ENCODE assay signal across 21 cellular contexts in genomic region chr17:58086953-58087352, GRCh38. TPM values are rescaled to one million over a fixed set of nuclear protein-coding genes. Genes with fewer than 3 reads are reported as not detected.
DNase-seq lines count a peak whose midpoint lies in the region; ATAC-seq, FAIRE-seq and TF ChIP-seq lines count a peak whose summit lies in the region.
"Had no signal": no experiment of that assay in that cellular context is flagged by ENCODE, and none has a peak within 500 bp of the region (broad histone marks: within the 10 kb centered on the region; RNA-seq: fewer than 3 reads in every experiment).

No MANE protein-coding gene starts in this region.

- H3K9me2 ChIP-seq in SK-N-SH (no peaks in the 10 kb centered on the region), neural cell (ENCODE audit: insufficient read depth, low read length) (no peaks in the 10 kb centered on the region)

- H2BK12ac ChIP-seq in H9 (ENCODE audit: insufficient read length, low read depth, low read length), result no peak overlapping the region
- no peak overlapping the region for H2BK12ac ChIP-seq in H1 (ENCODE audit: low read depth, low read length)

- H3K27ac ChIP-seq in SK-N-SH (ENCODE audit: low read depth in 2 of 2, low read length in 1 of 2), result no peak overlapping the region
- no peak overlapping the region for H3K27ac ChIP-seq in H9 (ENCODE audit: insufficient read length, low read depth, low read length)
- H3K27ac ChIP-seq in H1 (ENCODE audit: low read depth, low read length), result no peak overlapping the region
- H3K27ac ChIP-seq in neural cell (ENCODE audit: low read length), result no peak overlapping the region
- H3K27ac ChIP-seq: 22Rv1, esophagus squamous epithelium, PC-9, psoas muscle, stomach had no signal

- FAIRE-seq in H1 (lab: Jason Lieb, UNC), result no peak

- H4K5ac ChIP-seq in H9 (ENCODE audit: insufficient read length, low read depth, low read length) (no peak overlapping the region), H1 (ENCODE audit: insufficient read length, low read depth, low read length) (no peak overlapping the region)

- H3K4me3 ChIP-seq in SK-N-SH (ENCODE audit: low read depth in 2 of 2, low read length in 1 of 2), result no peak overlapping the region
- H3K4me3 ChIP-seq in H1 (ENCODE audit: extremely low read depth in 1 of 4, insufficient read depth in 2 of 4, low read depth in 3 of 4, low read length in 4 of 4), result no peak overlapping the region
- peak overlapping the region; percentile 97 for H3K4me3 ChIP-seq in neural cell (ENCODE audit: low read length)
- H3K4me3 ChIP-seq: esophagus squamous epithelium, PC-9, psoas muscle, smooth muscle cell, stomach had no signal

- TF ChIP-seq RAD21 in SK-N-SH (IDR thresholded peaks at IDR 0.05; ENCODE audit: low read length) (no peak), H1 (IDR thresholded peaks at IDR 0.05 in 1 of 2, conservative IDR thresholded peaks at IDR 0.05 in 1 of 2; ENCODE audit: low read depth in 2 of 2, low read length in 2 of 2) (no peak), neural cell (conservative IDR thresholded peaks at IDR 0.05) (no peak)

- no peak overlapping the region for H3K56ac ChIP-seq in H9 (ENCODE audit: insufficient read length, low read depth, low read length)
- H3K56ac ChIP-seq in H1 (replicated peaks; ENCODE audit: insufficient read length, low read depth, low read length), result no peak overlapping the region

- H3K27me3 ChIP-seq in SK-N-SH (ENCODE audit: insufficient read depth) (no peaks in the 10 kb centered on the region), H9 (ENCODE audit: insufficient read depth, low read length) (no peaks in the 10 kb centered on the region), H1 (replicated peaks in 1 of 4; ENCODE audit: control insufficient read depth in 3 of 4, extremely low read depth in 1 of 4, insufficient read depth in 3 of 4, low read length in 3 of 4) (no peaks in the 10 kb centered on the region), neural cell (ENCODE audit: insufficient read depth, low read depth, low read length) (no peaks in the 10 kb centered on the region)
- H3K27me3 ChIP-seq: esophagus squamous epithelium, stomach had no signal

- H2BK5ac ChIP-seq in H9 (ENCODE audit: insufficient read length, low read length), result no peak overlapping the region
- H2BK5ac ChIP-seq in H1 (ENCODE audit: low read depth, low read length), result no peak overlapping the region; the same call in 1 of the 2 replicates

- no peak for TF ChIP-seq CTCF in SK-N-SH (IDR thresholded peaks at IDR 0.05)
- TF ChIP-seq CTCF in H9 (conservative IDR thresholded peaks at IDR 0.05), result no peak
- no peak for TF ChIP-seq CTCF in H1 (IDR thresholded peaks at IDR 0.05; ENCODE audit: control extremely low read depth in 1 of 3, insufficient read depth in 1 of 3, low read depth in 1 of 3, low read length in 3 of 3)
- no peak for TF ChIP-seq CTCF in neural cell (IDR thresholded peaks at IDR 0.05; ENCODE audit: poor library complexity, severe bottlenecking)

- DNase-seq in SK-N-SH (no peak), H9 (peak; percentile 25), H1 (ENCODE audit: low read depth in 1 of 2, low spot score in 2 of 2) (peak in 1 of 2 experiments; percentile 28), NCI-H187 treated with DMSO at 0.1 percent for 48 hours (lab: John Stamatoyannopoulos, UW) (no peak), NOMO-1 treated with DMSO at 0.1 percent for 48 hours (lab: John Stamatoyannopoulos, UW; ENCODE audit: unreplicated experiment) (no peak)
- DNase-seq: activated gamma-delta T cell; aorta; esophagus squamous epithelium; NCI-H1436; NCI-H748 treated with DMSO at 0.1 percent for 48 hours; PC-9; psoas muscle; stimulated activated CD4-positive, alpha-beta T cell treated with anti-CD3 and anti-CD28 coated beads, Interleukin-4, amount 100 ng/mL, for 1 hour; stomach; T-helper 2 cell had no signal

- peaks cover 18 to 35% of the 10 kb centered on the region in 2 experiments for H3K4me1 ChIP-seq in SK-N-SH (ENCODE audit: control insufficient read depth in 1 of 2, insufficient read depth in 2 of 2, low read depth in 1 of 2, low read length in 1 of 2)
- H3K4me1 ChIP-seq in H9 (ENCODE audit: insufficient read depth, low read length), result peaks cover 3% of the 10 kb centered on the region; the same call in 1 of the 2 replicates
- peaks cover 6 to 16% (median 11%) of the 10 kb centered on the region in 4 experiments for H3K4me1 ChIP-seq in H1 (replicated peaks in 1 of 4; ENCODE audit: control insufficient read depth in 3 of 4, insufficient read depth in 4 of 4, low read length in 3 of 4)

- H3K9me3 Mint-ChIP-seq in H9, result no peaks in the 10 kb centered on the region; a peak in 1 of 5 replicates
- H3K9me3 Mint-ChIP-seq: central memory CD8-positive, alpha-beta T cell had no signal

- H2AFZ ChIP-seq in SK-N-SH (ENCODE audit: low read depth) (no peak overlapping the region), H9 (ENCODE audit: low read length) (no peak overlapping the region), H1 (ENCODE audit: low read length) (no peak overlapping the region), neural cell (ENCODE audit: low read depth, low read length) (no peak overlapping the region)
- H2AFZ ChIP-seq: PC-9 had no signal

- H4K8ac ChIP-seq in H9 (replicated peaks; ENCODE audit: insufficient read length, low read depth, low read length) (no peak overlapping the region), H1 (ENCODE audit: extremely low read depth, insufficient read depth, low read length) (peak overlapping the region; percentile 54; the same call in 1 of the 2 replicates)

- H3K18ac ChIP-seq in H9 (ENCODE audit: insufficient read length, low read depth, low read length) (no peak overlapping the region), H1 (ENCODE audit: extremely low read depth, low read length) (no peak overlapping the region)

- no peak overlapping the region for H2BK120ac ChIP-seq in H9 (ENCODE audit: low read depth, low read length, poor library complexity, severe bottlenecking)
- no peak overlapping the region for H2BK120ac ChIP-seq in H1 (replicated peaks; ENCODE audit: low read depth, low read length)

- no peak overlapping the region for H2BK15ac ChIP-seq in H9 (ENCODE audit: low read depth, low read length)
- no peak overlapping the region for H2BK15ac ChIP-seq in H1 (ENCODE audit: low read length)

- TF ChIP-seq POLR2A in H1 (IDR thresholded peaks at IDR 0.05; ENCODE audit: control extremely low read depth in 1 of 2, low read depth in 2 of 2, low read length in 2 of 2), result no peak

- peaks cover 32 to 34% of the 10 kb centered on the region in 2 experiments for H3K4me1 Mint-ChIP-seq in H9

- H3K79me1 ChIP-seq in H9 (ENCODE audit: insufficient read depth, low read depth, low read length, poor library complexity, severe bottlenecking) (peaks cover 6% of the 10 kb centered on the region), H1 (ENCODE audit: low read depth, low read length) (peaks cover 27% of the 10 kb centered on the region)

- H3K23me2 ChIP-seq in H9 (ENCODE audit: insufficient read length, low read depth, low read length, poor library complexity, severe bottlenecking) (peaks cover 3% of the 10 kb centered on the region), H1 (ENCODE audit: low read depth, low read length) (peaks cover 8% of the 10 kb centered on the region)

- CTCF ChIA-PET in SK-N-SH (lab: Yijun Ruan, JAX) (interaction anchor here (0.8 to 5.5 kb wide), 8 partner anchors 9 to 218 kb away, joined by 3 to 26 read pairs (median 4); no protein-coding TSS in a partner anchor), H1 (lab: Charles Lee; ENCODE audit: partially characterized antibody) (interaction anchor here (0.9 to 3.7 kb wide), 5 partner anchors 10 to 101 kb away, joined by 3 to 23 read pairs (median 3); no protein-coding TSS in a partner anchor)

- ATAC-seq in SK-N-SH treated with all-trans-retinoic acid at 6 μM for 48 hours, result no peak
- ATAC-seq in GM19035 (IDR thresholded peaks at IDR 0.05; ENCODE audit: unreplicated experiment), result no peak
- ATAC-seq: psoas muscle had no signal

- H3K14ac ChIP-seq in H9 (ENCODE audit: insufficient read depth, low read length) (no peak overlapping the region), H1 (ENCODE audit: insufficient read length) (no peak overlapping the region)

- H3K27ac Mint-ChIP-seq in H9, result peak overlapping the region in 2 of 3 experiments; percentile 9 to 16; a peak in 2 of 7 replicates

- H3K23ac ChIP-seq in H9 (ENCODE audit: insufficient read length, low read depth, low read length) (no peak overlapping the region), H1 (ENCODE audit: insufficient read length) (peak overlapping the region; percentile 2)

- POLR2A ChIA-PET in SK-N-SH (lab: Yijun Ruan, JAX) (interaction anchor here (1.1 kb wide), 2 partner anchors 80 to 88 kb away, joined by 3 to 5 read pairs; partner anchors contain the start of gene SRSF1), H1 (lab: Charles Lee; ENCODE audit: partially characterized antibody) (interaction anchor here (0.7 to 16.6 kb wide), 8 partner anchors 10 to 213 kb away, joined by 3 to 292 read pairs (median 3); partner anchors contain the start of gene SRSF1)

- H3F3A ChIP-seq in SK-N-SH (replicated peaks; ENCODE audit: insufficient read depth) (no peaks in the 10 kb centered on the region), neural cell (ENCODE audit: insufficient read depth, low read length, poor library complexity, severe bottlenecking) (no peaks in the 10 kb centered on the region)

- H3K9me3 ChIP-seq in SK-N-SH (no peaks in the 10 kb centered on the region), H9 (ENCODE audit: control insufficient read depth, low read depth, low read length) (no peaks in the 10 kb centered on the region), H1 (ENCODE audit: insufficient read depth in 2 of 2, low read depth in 1 of 2, low read length in 1 of 2) (no peaks in the 10 kb centered on the region), neural cell (ENCODE audit: low read length) (no peaks in the 10 kb centered on the region)
- H3K9me3 ChIP-seq: esophagus squamous epithelium, psoas muscle, stomach had no signal

- H3K9ac ChIP-seq in SK-N-SH (no peak overlapping the region), H9 (ENCODE audit: extremely low read depth, insufficient read length, low read length) (no peak overlapping the region), H1 (replicated peaks in 1 of 4; ENCODE audit: extremely low read depth in 1 of 4, low read depth in 3 of 4, low read length in 3 of 4) (no peak overlapping the region), neural cell (ENCODE audit: low read length) (no peak overlapping the region)

- H2AK5ac ChIP-seq in H9 (ENCODE audit: insufficient read length, low read length) (no peak overlapping the region), H1 (ENCODE audit: low read depth, low read length) (no peak overlapping the region)

- H3K27me3 Mint-ChIP-seq in H9 (ENCODE audit: low read depth), result no peaks in the 10 kb centered on the region
- H3K27me3 Mint-ChIP-seq: central memory CD8-positive, alpha-beta T cell had no signal

- H3K36me3 ChIP-seq in SK-N-SH (replicated peaks in 1 of 2; ENCODE audit: control insufficient read depth in 1 of 2, insufficient read depth in 2 of 2, low read length in 1 of 2) (peaks cover 66 to 67% of the 10 kb centered on the region in 2 experiments), H1 (ENCODE audit: control insufficient read depth in 2 of 4, insufficient read depth in 4 of 4, low read length in 3 of 4) (peaks cover 20 to 69% (median 40%) of the 10 kb centered on the region in 4 experiments), neural cell (ENCODE audit: insufficient read depth, low read length) (peaks cover 8% of the 10 kb centered on the region)

- H3K79me2 ChIP-seq in SK-N-SH (ENCODE audit: insufficient read depth) (peaks cover 71% of the 10 kb centered on the region), H9 (ENCODE audit: insufficient read depth, low read length) (peaks cover 37% of the 10 kb centered on the region; the same call in 1 of the 2 replicates), H1 (ENCODE audit: control insufficient read depth in 1 of 2, insufficient read depth in 2 of 2, low read length in 2 of 2) (peaks cover 46 to 74% of the 10 kb centered on the region in 2 experiments), neural cell (replicated peaks; ENCODE audit: insufficient read depth, low read length) (peaks cover 71% of the 10 kb centered on the region)

- TF ChIP-seq EP300 in SK-N-SH (IDR thresholded peaks at IDR 0.05; ENCODE audit: borderline replicate concordance in 1 of 2, low read depth in 1 of 2, low read length in 1 of 2), result no peak
- no peak for TF ChIP-seq EP300 in H1 (IDR thresholded peaks at IDR 0.05; ENCODE audit: borderline replicate concordance in 1 of 2, low read depth in 2 of 2, low read length in 2 of 2)
- no peak for TF ChIP-seq EP300 in neural cell (conservative IDR thresholded peaks at IDR 0.05; ENCODE audit: poor library complexity, severe bottlenecking)

- H3K4ac ChIP-seq in H9 (ENCODE audit: low read depth, low read length), result no peak overlapping the region
- H3K4ac ChIP-seq in H1 (replicated peaks; ENCODE audit: insufficient read length, low read depth, low read length), result no peak overlapping the region

- peak overlapping the region; percentile 99; the same call in 1 of the 2 replicates for H3K4me2 ChIP-seq in SK-N-SH
- H3K4me2 ChIP-seq in H9 (ENCODE audit: insufficient read depth, insufficient read length, low read length), result no peak overlapping the region
- H3K4me2 ChIP-seq in H1 (ENCODE audit: insufficient read depth in 1 of 2, low read depth in 2 of 2, low read length in 2 of 2), result no peak overlapping the region
- H3K4me2 ChIP-seq in neural cell (ENCODE audit: low read length), result peak overlapping the region; percentile 99
- H3K4me2 ChIP-seq: PC-9, smooth muscle cell had no signal

- H3T11ph ChIP-seq in H9 (ENCODE audit: low read length), result no peak overlapping the region

- H2BK20ac ChIP-seq in H9 (ENCODE audit: low read depth, low read length, poor library complexity, severe bottlenecking) (no peak overlapping the region), H1 (ENCODE audit: low read length) (no peak overlapping the region)

- H4K20me1 ChIP-seq in SK-N-SH (ENCODE audit: insufficient read depth) (peaks cover 84% of the 10 kb centered on the region), H9 (ENCODE audit: control insufficient read depth, insufficient read depth, insufficient read length) (peaks cover 3% of the 10 kb centered on the region), H1 (replicated peaks in 1 of 2; ENCODE audit: control insufficient read depth in 1 of 2, insufficient read depth in 2 of 2, low read length in 2 of 2) (peaks cover 46 to 61% of the 10 kb centered on the region in 2 experiments), neural cell (ENCODE audit: insufficient read depth) (peaks cover 83% of the 10 kb centered on the region)

- H3K36me3 Mint-ChIP-seq in H9 (ENCODE audit: insufficient read depth in 1 of 3, low read depth in 3 of 3), result peaks cover 41 to 73% (median 67%) of the 10 kb centered on the region in 3 experiments; a peak in 6 of 7 replicates

- WGBS in SK-N-SH (ENCODE audit: low lambda C conversion rate), result 91% methylated on average over 8 of the region's 8 CpGs
- no CpG with 5 or more reads among the region's 8 CpGs for WGBS in H9 (ENCODE audit: extremely low coverage, insufficient read length, low lambda C conversion rate)
- 89% methylated on average over 8 of the region's 8 CpGs; no CpG with 5 or more reads in 1 of the 2 experiments for WGBS in H1 (ENCODE audit: extremely low coverage in 1 of 2, insufficient coverage in 1 of 2, insufficient read length in 1 of 2, insufficient replicate concordance in 2 of 2, low coverage in 1 of 2, low lambda C conversion rate in 2 of 2, missing lambda C conversion rate in 1 of 2), 2 experiments

- no peak overlapping the region; a peak in 1 of 5 replicates for H3K4me3 Mint-ChIP-seq in H9
- H3K4me3 Mint-ChIP-seq: central memory CD8-positive, alpha-beta T cell had no signal

- H4K91ac ChIP-seq in H9 (ENCODE audit: insufficient read length, low read depth, low read length), result no peak overlapping the region
- no peak overlapping the region for H4K91ac ChIP-seq in H1 (replicated peaks; ENCODE audit: insufficient read length, low read length)

RNA-seq across cellular contexts. Expression of gene DYNLL2, which starts 3.7 kb away (rescaled TPM):
- polyA plus RNA-seq in SK-N-SH (2012; rRNA removed) (27.0 and 27.4 TPM in 2 replicates), H1 (2011; rRNA removed) (19.8 and 21.6 TPM in 2 replicates), neural cell (66.7 and 72.0 TPM in 2 replicates)
- 29.3 TPM in 2 replicates for polyA plus RNA-seq in SK-N-SH (2012; cell fraction: cytosol; rRNA removed)
- polyA plus RNA-seq in SK-N-SH (2012; cell fraction: nucleus; rRNA removed), result 17.1 and 23.7 TPM in 2 replicates
- 38.7 and 39.3 TPM in 2 replicates for total RNA-seq in H9 (2021)
- 49.7 and 52.7 TPM in 2 replicates for total RNA-seq in H1 (2021; fragmentation: NEBNext Ultra II Directional; extraction: Animal tissue kit (Norgen Biotek cat#: 25700))
- 24.8 TPM for polyA plus RNA-seq in H1 (2011; cell fraction: cytosol; rRNA removed)
- 13.0 TPM for polyA plus RNA-seq in H1 (2011; cell fraction: nucleus; rRNA removed)
- polyA plus RNA-seq in H1 (2012, experiment 1 of 2), result 55.1 to 71.7 TPM (median 59.8 TPM) in 4 replicates
- 23.3 TPM for polyA plus RNA-seq in H1 (2012, experiment 2 of 2)
- 20.9 TPM for polyA plus RNA-seq in H1 (2013, experiment 1 of 2)
- polyA plus RNA-seq in H1 (2013, experiment 2 of 2), result 21.2 TPM
- 32.7 and 36.5 TPM in 2 replicates for polyA minus RNA-seq in H1 (2011; rRNA and poly(A)+ RNA removed)
- polyA minus RNA-seq in H1 (2011; cell fraction: cytosol; rRNA and poly(A)+ RNA removed), result 18.9 TPM
- polyA minus RNA-seq in H1 (2011; cell fraction: nucleus; rRNA and poly(A)+ RNA removed), result 17.3 TPM
- 63.1 and 64.0 TPM in 2 replicates for polyA minus RNA-seq in neural cell

Comparison
In these comparisons a context has a peak if more than half of its experiments do, and no peak if none do; other contexts are left out.
1. H3K4me2 ChIP-seq: peak in SK-N-SH (single experiment) and neural cell (single experiment); none in H9 (single experiment) and H1 (0 of 2).
2. Of the 17 proteins assayed by ChIP-seq in both H1 and SK-N-SH: peak only in H1: POLR2AphosphoS5; only in SK-N-SH: none; in both: none; in neither: 16.